ENCODE assay signal across 8 cellular contexts in genomic region chr17:42361781-42362186, GRCh38. TPM values are rescaled to one million over a fixed set of nuclear protein-coding genes. Genes with fewer than 3 reads are reported as not detected.
A peak's percentile ranks its signal among the peaks of the same experiment; 100 is the strongest.
DNase-seq lines count a peak whose midpoint lies in the region; ATAC-seq, FAIRE-seq and TF ChIP-seq lines count a peak whose summit lies in the region.

No MANE protein-coding gene starts in this region.

- H3K9ac ChIP-seq in SK-N-SH, result no peak overlapping the region
- H3K9ac ChIP-seq in astrocyte (ENCODE audit: low read length), result no peak overlapping the region

- H3K4me1 Mint-ChIP-seq in CD4-positive, alpha-beta T cell (ENCODE audit: low read depth), result peaks cover 81% of the 10 kb centered on the region
- peaks cover 48% of the 10 kb centered on the region for H3K4me1 Mint-ChIP-seq in astrocyte (ENCODE audit: low read depth, unreplicated experiment)
- peaks cover 24% of the 10 kb centered on the region for H3K4me1 Mint-ChIP-seq in nephron

- no peak for TF ChIP-seq EP300 in SK-N-SH (IDR thresholded peaks at IDR 0.05; ENCODE audit: borderline replicate concordance in 1 of 2, low read depth in 1 of 2, low read length in 1 of 2)

- peak overlapping the region; percentile 75 for H3K27ac Mint-ChIP-seq in CD4-positive, alpha-beta T cell
- peak overlapping the region; percentile 55 for H3K27ac Mint-ChIP-seq in astrocyte (ENCODE audit: unreplicated experiment)
- peak overlapping the region in 2 of 3 experiments; percentile 19 to 35 for H3K27ac Mint-ChIP-seq in nephron

- H3K9me3 Mint-ChIP-seq in CD4-positive, alpha-beta T cell, result no peaks in the 10 kb centered on the region
- H3K9me3 Mint-ChIP-seq in astrocyte (ENCODE audit: unreplicated experiment) (peaks cover 2% of the 10 kb centered on the region), nephron (no peaks in the 10 kb centered on the region)

- H3K4me1 ChIP-seq in SK-N-SH (ENCODE audit: control insufficient read depth in 1 of 2, insufficient read depth in 2 of 2, low read depth in 1 of 2, low read length in 1 of 2) (peaks cover 13 to 16% of the 10 kb centered on the region in 2 experiments; a peak in 1 of 4 replicates), astrocyte (ENCODE audit: insufficient read depth, low read length) (peaks cover 33% of the 10 kb centered on the region), foreskin keratinocyte (no peaks in the 10 kb centered on the region)

- H3K9me2 ChIP-seq in SK-N-SH, result no peaks in the 10 kb centered on the region

- no peak overlapping the region for H2AFZ ChIP-seq in SK-N-SH (ENCODE audit: low read depth)
- no peak overlapping the region for H2AFZ ChIP-seq in astrocyte (ENCODE audit: low read depth, low read length)

- H3K4me2 ChIP-seq in SK-N-SH (no peak overlapping the region), astrocyte (ENCODE audit: low read length) (no peak overlapping the region)

- no peak overlapping the region for H3K4me3 ChIP-seq in SK-N-SH (ENCODE audit: low read depth in 2 of 2, low read length in 1 of 2)
- H3K4me3 ChIP-seq in astrocyte (ENCODE audit: insufficient read depth, low read depth, low read length), result no peak overlapping the region

- no peaks in the 10 kb centered on the region for H3K27me3 Mint-ChIP-seq in CD4-positive, alpha-beta T cell
- no peaks in the 10 kb centered on the region for H3K27me3 Mint-ChIP-seq in astrocyte (ENCODE audit: low read depth, unreplicated experiment)
- no peaks in the 10 kb centered on the region for H3K27me3 Mint-ChIP-seq in nephron (ENCODE audit: low read depth)

- H4K20me1 ChIP-seq in SK-N-SH (ENCODE audit: insufficient read depth), result peaks cover 79% of the 10 kb centered on the region
- H4K20me1 ChIP-seq in astrocyte (ENCODE audit: insufficient read depth, low read length), result peaks cover 93% of the 10 kb centered on the region

- TF ChIP-seq RAD21 in SK-N-SH (IDR thresholded peaks at IDR 0.05; ENCODE audit: low read length), result no peak

- no peaks in the 10 kb centered on the region for H3K9me3 ChIP-seq in CD4-positive, alpha-beta T cell (ENCODE audit: control insufficient read depth, low read length)
- H3K9me3 ChIP-seq in SK-N-SH, result no peaks in the 10 kb centered on the region
- no peaks in the 10 kb centered on the region for H3K9me3 ChIP-seq in astrocyte (ENCODE audit: insufficient read depth, low read depth, low read length)

- no peak overlapping the region for H3K27ac ChIP-seq in CD4-positive, alpha-beta T cell (ENCODE audit: low read depth, low read length)
- H3K27ac ChIP-seq in SK-N-SH (ENCODE audit: low read depth in 2 of 2, low read length in 1 of 2), result peak overlapping the region in 1 of 2 experiments; percentile 19; a peak in 1 of 4 replicates
- H3K27ac ChIP-seq in astrocyte (ENCODE audit: low read depth, low read length), result no peak overlapping the region
- H3K27ac ChIP-seq in foreskin keratinocyte, result no peak overlapping the region

- H3K4me3 Mint-ChIP-seq in CD4-positive, alpha-beta T cell, result no peak overlapping the region
- H3K4me3 Mint-ChIP-seq in astrocyte (ENCODE audit: unreplicated experiment) (no peak overlapping the region), nephron (no peak overlapping the region)

- TF ChIP-seq CTCF in CD4-positive, alpha-beta T cell (IDR thresholded peaks at IDR 0.05), result no peak
- TF ChIP-seq CTCF in SK-N-SH (IDR thresholded peaks at IDR 0.05), result no peak
- TF ChIP-seq CTCF in astrocyte (IDR thresholded peaks at IDR 0.05; ENCODE audit: insufficient read depth, low read depth, low read length), result no peak
- TF ChIP-seq CTCF in nephron (IDR thresholded peaks at IDR 0.05; ENCODE audit: unreplicated experiment in 3 of 3), result no peak
- TF ChIP-seq CTCF in foreskin keratinocyte (conservative IDR thresholded peaks at IDR 0.05), result no peak

- H3K79me2 ChIP-seq in SK-N-SH (ENCODE audit: insufficient read depth), result peaks cover 93% of the 10 kb centered on the region
- peaks cover 82% of the 10 kb centered on the region for H3K79me2 ChIP-seq in astrocyte (ENCODE audit: insufficient read depth, low read length)

- DNase-seq in CD4-positive, alpha-beta T cell, result peak in 7 of 10 experiments; percentile 5 to 38 (median 15)
- DNase-seq in SK-N-SH (no peak), astrocyte (ENCODE audit: low read depth) (no peak), NCI-H345 (lab: John Stamatoyannopoulos, UW) (no peak), foreskin keratinocyte (no peak)
- DNase-seq in NK-92 treated with Interleukin-12 subunit alpha and Interleukin-12 subunit beta, amount 100 ng/mL, for 24 hours (lab: John Stamatoyannopoulos, UW), result no peak

- H3K27me3 ChIP-seq in CD4-positive, alpha-beta T cell (ENCODE audit: control insufficient read depth, insufficient read depth, low read length), result no peaks in the 10 kb centered on the region
- no peaks in the 10 kb centered on the region for H3K27me3 ChIP-seq in SK-N-SH (ENCODE audit: insufficient read depth)
- H3K27me3 ChIP-seq in astrocyte (ENCODE audit: insufficient read depth, low read length), result no peaks in the 10 kb centered on the region
- H3K27me3 ChIP-seq in foreskin keratinocyte, result no peaks in the 10 kb centered on the region

- no peak for FAIRE-seq in astrocyte (lab: Jason Lieb, UNC)

- CTCF ChIA-PET in CD4-positive, alpha-beta T cell (lab: Charles Lee), result interaction anchor here (0.9 kb wide), 1 partner anchor 24 kb away, joined by 4 read pairs; no protein-coding TSS in a partner anchor
- CTCF ChIA-PET in SK-N-SH (lab: Yijun Ruan, JAX), result interaction anchor here (1.6 to 2.5 kb wide), 2 partner anchors 40 to 44 kb away, joined by 5 to 8 read pairs; no protein-coding TSS in a partner anchor

- POLR2A ChIA-PET in CD4-positive, alpha-beta T cell (lab: Charles Lee), result interaction anchor here (0.7 to 1.9 kb wide), 4 partner anchors 17 to 1793 kb away, joined by 3 to 7 read pairs (median 4); partner anchors contain the start of gene STAT3
- POLR2A ChIA-PET in SK-N-SH (lab: Yijun Ruan, JAX), result no interaction called here

- H3F3A ChIP-seq in SK-N-SH (replicated peaks; ENCODE audit: insufficient read depth), result peaks cover 33% of the 10 kb centered on the region

- peaks cover 60% of the 10 kb centered on the region for H3K36me3 Mint-ChIP-seq in CD4-positive, alpha-beta T cell (ENCODE audit: low read depth)
- H3K36me3 Mint-ChIP-seq in astrocyte (ENCODE audit: low read depth, unreplicated experiment) (peaks cover 9% of the 10 kb centered on the region), nephron (ENCODE audit: low read depth) (peaks cover 7% of the 10 kb centered on the region)

- ATAC-seq in CD4-positive, alpha-beta T cell (ENCODE audit: poor library complexity), result peak; percentile 85
- ATAC-seq in foreskin keratinocyte (no peak), HG03196 (IDR thresholded peaks at IDR 0.05; ENCODE audit: unreplicated experiment) (no peak)

- intact Hi-C loops in CD4-positive, alpha-beta T cell (cut with DNase I, micrococcal nuclease), result no loop called here

- 42% methylated on average over 2 of the region's 2 CpGs for WGBS in SK-N-SH (ENCODE audit: low lambda C conversion rate)

- peaks cover 0 to 6% of the 10 kb centered on the region in 2 experiments for H3K36me3 ChIP-seq in SK-N-SH (replicated peaks in 1 of 2; ENCODE audit: control insufficient read depth in 1 of 2, insufficient read depth in 2 of 2, low read length in 1 of 2)
- H3K36me3 ChIP-seq in astrocyte (ENCODE audit: insufficient read depth, low read length), result no peaks in the 10 kb centered on the region

TF ChIP-seq in SK-N-SH, 30 proteins besides CTCF, POLR2A, EP300 and RAD21:
- TF ChIP-seq FOXM1 (IDR thresholded peaks at IDR 0.05; ENCODE audit: low read depth), result no peak
- no peak for TF ChIP-seq GABPA (IDR thresholded peaks at IDR 0.05; ENCODE audit: low read depth)
- no peak for TF ChIP-seq RCOR1 (IDR thresholded peaks at IDR 0.05; ENCODE audit: low read length)
- TF ChIP-seq EZH2phosphoT487 (IDR thresholded peaks at IDR 0.05; ENCODE audit: borderline replicate concordance, low read depth), result no peak
- 0 out of 2 replicates have a peak, but pooled peaks have one; percentile 16 for TF ChIP-seq MXI1 (IDR thresholded peaks at IDR 0.05; ENCODE audit: low read depth, low read length)
- TF ChIP-seq FOXJ3 (CRISPR knock-in tag; IDR thresholded peaks at IDR 0.05), result no peak
- 0 out of 2 replicates have a peak, but pooled peaks have one; percentile 15 for TF ChIP-seq PBX3 (IDR thresholded peaks at IDR 0.05)
TF ChIP-seq in SK-N-SH: peak in this region for 2.

RNA-seq across cellular contexts. Expression of gene STAT3, which starts 26.5 kb away (rescaled TPM):
- total RNA-seq in CD4-positive, alpha-beta T cell, result 100 to 1,000 TPM; 315 to 319 TPM
- polyA plus RNA-seq in SK-N-SH (2012; rRNA removed), result 35.7 and 38.7 TPM in 2 replicates
- 25.5 and 29.1 TPM in 2 replicates for polyA plus RNA-seq in SK-N-SH (2012; cell fraction: cytosol; rRNA removed)
- 90.7 and 99.3 TPM in 2 replicates for polyA plus RNA-seq in SK-N-SH (2012; cell fraction: nucleus; rRNA removed)
- 145 and 154 TPM in 2 replicates for total RNA-seq in astrocyte
- 76.6 and 77.7 TPM in 2 replicates for total RNA-seq in foreskin keratinocyte
- 20.2 and 23.0 TPM in 2 replicates for polyA plus RNA-seq in foreskin keratinocyte

Comparison
In these comparisons a context has a peak if more than half of its experiments do, and no peak if none do; other contexts are left out.
1. DNase-seq: peak in CD4-positive, alpha-beta T cell (7 of 10); none in SK-N-SH (single experiment), astrocyte (single experiment), NCI-H345 (single experiment), foreskin keratinocyte (0 of 2) and NK-92 treated with Interleukin-12 subunit alpha and Interleukin-12 subunit beta, amount 100 ng/mL, for 24 hours (single experiment).
2. Peak in every context shown above with its lines, with median percentiles within 50 percentile points of each other: H3K27ac Mint-ChIP-seq.